ENCODE assay signal across 24 cellular contexts in genomic region chr6:11830520-11830919, GRCh38. TPM values are rescaled to one million over a fixed set of nuclear protein-coding genes. Genes with fewer than 3 reads are reported as not detected.
"Had no signal": no experiment of that assay in that cellular context is flagged by ENCODE, and none has a peak within 500 bp of the region (broad histone marks: within the 10 kb centered on the region; RNA-seq: fewer than 3 reads in every experiment).

No MANE protein-coding gene starts in this region.

- H3K4me3 ChIP-seq: Peyer's patch had no signal

- ATAC-seq: activated CD8-positive, alpha-beta memory T cell treated with anti-CD3 and anti-CD28 coated beads, Interleukin-2, amount 10 ng/mL, durations not matched to agents 7 days and 5 days; activated naive CD4-positive, alpha-beta T cell treated with anti-CD3 and anti-CD28 coated beads, Interleukin-2, amount 50 U/mL, for 72 hours; activated naive CD8-positive, alpha-beta T cell treated with anti-CD3 and anti-CD28 coated beads, Interleukin-2, amount 50 U/mL, for 24 hours; activated T-cell treated with anti-CD3 and anti-CD28 coated beads, Interleukin-2, amount 50 U/mL, for 4 hours; WTC11 had no signal

- H3K36me3 ChIP-seq: Peyer's patch had no signal

- H3K27ac ChIP-seq: Peyer's patch had no signal

- H3K9me3 ChIP-seq: Peyer's patch had no signal

- DNase-seq: activated CD4-positive, alpha-beta T cell treated with anti-CD3 and anti-CD28 coated beads for 1 hour; activated CD4-positive, alpha-beta T cell treated with anti-CD3 and anti-CD28 coated beads, Interleukin-2, amount 10 ng/mL, durations not matched to agents 24 days and 14 days; activated CD4-positive, alpha-beta T cell treated with anti-CD3 and anti-CD28 coated beads, Interleukin-2, amount 50 U/mL, for 48 hours; activated CD8-positive, alpha-beta memory T cell treated with anti-CD3 and anti-CD28 coated beads, Interleukin-2, amount 10 ng/mL, durations not matched to agents 7 days and 5 days; activated effector memory CD4-positive, alpha-beta T cell treated with anti-CD3 and anti-CD28 coated beads, Interleukin-2, amount 50 U/mL, for 16 hours; activated naive CD4-positive, alpha-beta T cell treated with Interleukin-2 at 50 U/mL for 16 hours; activated naive CD8-positive, alpha-beta T cell treated with anti-CD3 and anti-CD28 coated beads, Interleukin-2, amount 50 U/mL, for 24 hours; activated T-cell treated with anti-CD3 and anti-CD28 coated beads, Interleukin-2, amount 50 U/mL, for 4 hours; amniotic stem cell; cerebellar nuclear complex; Karpas-422; NCI-H1092; NCI-H1417 treated with DMSO at 0.1 percent for 48 hours; NCI-H1694; NCI-H2029 treated with DMSO at 0.1 percent for 48 hours; NCI-H345; NCI-H510A; NCI-H526 treated with DMSO at 0.1 percent for 48 hours; NK-92 treated with Interleukin-12 subunit alpha and Interleukin-12 subunit beta, amount 100 ng/mL, for 24 hours; Peyer's patch had no signal

- H3K27me3 ChIP-seq: Peyer's patch had no signal

RNA-seq across cellular contexts. Expression of gene ADTRP, which starts 51.9 kb away (rescaled TPM):
- total RNA-seq: cardiac septum, SK-MEL-5 had no signal
